Comparison of ENCODE assay signal across 9 cellular contexts in the genomic region with DNA sequence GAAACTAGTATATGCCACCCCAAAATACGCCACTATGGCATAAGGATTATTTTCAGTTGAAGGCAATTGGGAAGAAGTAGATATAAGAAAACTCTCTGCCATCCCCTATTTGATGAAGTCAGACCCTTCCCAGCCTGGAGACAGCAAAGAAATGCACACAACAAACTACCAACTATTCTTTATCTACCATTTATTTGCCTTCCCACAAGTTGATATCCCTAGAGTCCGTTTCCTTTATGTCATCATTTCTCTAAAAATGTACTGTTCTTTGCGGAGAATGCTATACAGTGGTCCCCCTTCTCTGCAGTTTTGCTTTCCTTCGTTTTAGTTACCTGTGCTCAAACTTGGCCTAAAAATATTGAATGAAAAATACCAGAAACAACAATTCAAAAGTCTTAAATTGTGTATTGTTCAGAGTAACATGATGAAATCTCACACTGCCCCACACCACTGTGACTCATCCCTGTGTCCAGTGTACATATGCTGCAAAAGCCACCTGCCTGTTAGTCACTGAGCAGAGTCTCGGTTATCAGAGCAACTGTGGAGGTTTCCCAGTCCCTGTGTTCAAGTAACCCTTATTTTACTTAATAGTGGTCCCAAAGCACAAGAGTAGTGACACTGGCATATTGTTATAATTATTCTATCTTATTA.
DNase-seq lines count a peak whose midpoint lies in the region; ATAC-seq and TF ChIP-seq lines count a peak whose summit lies in the region.
"Had no signal": no experiment of that assay in that cellular context is flagged by ENCODE, and none has a peak within 500 bp of the region (broad histone marks: within the 10 kb centered on the region; RNA-seq: fewer than 3 reads in every experiment).

No MANE protein-coding gene starts in this region.

- in situ Hi-C loops in SK-MEL-5 (cut with HindIII; ENCODE audit: low pct_unique_long_range_greater_than_20kb, low sequenced_read_pairs): no loop called here

- ATAC-seq in GM21786 (IDR thresholded peaks at IDR 0.05; ENCODE audit: unreplicated experiment) (no peak), GM21619 (IDR thresholded peaks at IDR 0.05; ENCODE audit: unreplicated experiment) (no peak)
- ATAC-seq: activated T-cell treated with anti-CD3 and anti-CD28 coated beads, Interleukin-2, amount 50 U/mL, for 4 hours had no signal

- H3K4me3 ChIP-seq in fibroblast of villous mesenchyme (ENCODE audit: low read depth, low read length): no peak overlapping the region

- DNase-seq in NCI-H146 (lab: John Stamatoyannopoulos, UW) (peak; percentile 0), NCI-H146 treated with DMSO at 0.1 percent for 48 hours (lab: John Stamatoyannopoulos, UW; ENCODE audit: unreplicated experiment) (no peak), SK-MEL-5 (ENCODE audit: low read depth, low spot score) (peak; percentile 64), fibroblast of villous mesenchyme (ENCODE audit: low read depth) (peak; percentile 91), superior temporal gyrus (ENCODE audit: extremely low spot score) (peak; percentile 33), T-helper 2 cell (no peak)
- DNase-seq: activated T-cell treated with anti-CD3 and anti-CD28 coated beads, Interleukin-2, amount 50 U/mL, for 4 hours had no signal

- TF ChIP-seq CTCF in fibroblast of villous mesenchyme (IDR thresholded peaks at IDR 0.05; ENCODE audit: insufficient read depth, low read depth, low read length): no peak

Comparison
In these comparisons a context has a peak if more than half of its experiments do, and no peak if none do; other contexts are left out.
1. DNase-seq: peak in NCI-H146 (single experiment), SK-MEL-5 (single experiment), fibroblast of villous mesenchyme (single experiment) and superior temporal gyrus (single experiment); none in NCI-H146 treated with DMSO at 0.1 percent for 48 hours (single experiment) and T-helper 2 cell (0 of 5).